ENCODE assay signal across 23 cellular contexts in genomic region chr6:5630636-5631035, GRCh38.
"Had no signal": no experiment of that assay in that cellular context is flagged by ENCODE, and none has a peak within 500 bp of the region (broad histone marks: within the 10 kb centered on the region; RNA-seq: fewer than 3 reads in every experiment).

No MANE protein-coding gene starts in this region.

- H2AFZ ChIP-seq: PC-9 had no signal

- DNase-seq: KBM-7, MG63, NCI-H1092, NCI-H1105 treated with DMSO at 0.1 percent for 48 hours, NCI-H1417 treated with DMSO at 0.1 percent for 48 hours, NCI-H146, NCI-H1694 treated with DMSO at 0.1 percent for 48 hours, NCI-H1930, NCI-H2081, NCI-H2107, NCI-H2227 treated with DMSO at 0.1 percent for 48 hours, NCI-H446, NCI-H510A, NCI-H524 treated with DMSO at 0.1 percent for 48 hours, NCI-H69, NCI-H774, OCI-M1, PC-9, Peyer's patch, SHP77 treated with DMSO at 0.1 percent for 48 hours, SJCRH30 had no signal

- H3K4me2 ChIP-seq: PC-9 had no signal

- H3K36me3 ChIP-seq: MG63, Peyer's patch, SJCRH30 had no signal

- H3K9me3 ChIP-seq: MG63, Peyer's patch, SJCRH30 had no signal

- ATAC-seq: Right ventricle myocardium inferior, SK-N-SH treated with all-trans-retinoic acid at 6 μM for 48 hours had no signal

- H3K4me1 ChIP-seq: Peyer's patch, SJCRH30 had no signal

- H3K27me3 ChIP-seq: MG63, Peyer's patch, SJCRH30 had no signal

- H3K27ac ChIP-seq: PC-9, Peyer's patch, SJCRH30 had no signal

- H3K4me3 ChIP-seq: MG63, PC-9, Peyer's patch, SJCRH30 had no signal
